26 cellular contexts compared by ENCODE assay signal in the genomic region with DNA sequence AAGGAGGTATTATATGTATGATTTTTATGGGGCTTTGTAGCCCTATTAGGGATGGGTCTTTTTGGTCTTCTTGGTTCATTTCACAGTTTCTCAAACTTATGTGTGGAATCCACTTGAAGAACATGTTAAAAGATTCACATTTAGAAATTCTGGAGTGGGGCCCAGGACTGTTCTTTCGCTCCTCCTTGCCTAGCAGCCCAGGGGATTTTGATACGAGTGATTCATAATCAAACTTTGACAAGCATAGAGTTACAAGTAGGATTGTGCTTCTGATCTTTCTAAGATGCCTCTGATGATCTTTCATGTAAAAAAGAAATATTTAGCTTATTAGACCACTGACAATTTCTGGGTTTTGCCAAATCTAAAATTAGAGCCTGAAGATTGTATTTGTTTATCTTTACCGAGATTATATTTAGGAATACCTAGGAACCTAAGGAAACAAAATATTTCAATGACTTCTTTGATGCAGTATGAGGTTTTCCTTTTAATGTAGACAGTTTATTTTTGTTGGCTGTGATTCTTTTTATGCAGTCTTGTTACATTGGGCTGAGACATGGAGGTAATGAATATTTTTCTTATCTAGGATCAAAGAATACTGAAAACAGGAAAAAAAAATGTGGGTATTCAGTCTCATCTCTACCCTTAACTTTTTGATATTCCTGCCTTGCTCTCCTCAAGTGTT.
A peak's percentile ranks its signal among the peaks of the same experiment; 100 is the strongest.
DNase-seq lines count a peak whose midpoint lies in the region; ATAC-seq lines count a peak whose summit lies in the region.
"Had no signal": no experiment of that assay in that cellular context is flagged by ENCODE, and none has a peak within 500 bp of the region (broad histone marks: within the 10 kb centered on the region; RNA-seq: fewer than 3 reads in every experiment).

No MANE protein-coding gene starts in this region.

- DNase-seq in left cardiac atrium (no peak), cardiac septum (ENCODE audit: low spot score) (no peak), dermis blood vessel endothelial cell (peak; percentile 34), myocyte (ENCODE audit: low read depth) (peak; percentile 31), stromal cell of bone marrow (ENCODE audit: low read depth) (peak; percentile 47), occipital lobe (lab: John Stamatoyannopoulos, UW) (no peak), NCI-H1048 (lab: John Stamatoyannopoulos, UW) (no peak), NCI-H2029 treated with DMSO at 0.1 percent for 48 hours (lab: John Stamatoyannopoulos, UW) (no peak)
- DNase-seq: activated CD4-positive, alpha-beta T cell treated with anti-CD3 and anti-CD28 coated beads for 4 hours; activated naive CD4-positive, alpha-beta T cell; activated T-cell treated with anti-CD3 and anti-CD28 coated beads, Interleukin-2, amount 50 U/mL, for 24 hours; caudate nucleus; COR-L47; GDM1; hippocampal formation; islet precursor cell; Kasumi-1; NCI-H1092; NCI-H1930; NCI-H69; stimulated activated CD4-positive, alpha-beta T cell treated with anti-CD3 and anti-CD28 coated beads, Interleukin-4, amount 100 ng/mL, for 4 hours; stimulated activated naive CD4-positive, alpha-beta T cell treated with Interleukin-2 at 50 U/mL for 16 hours; uterus had no signal

- intact Hi-C loops in left cardiac atrium (cut with DNase I), result loop anchor here in 1 of 2 donors (10.0 kb wide), 1 partner anchor 806 kb away; no protein-coding TSS in a partner anchor
- intact Hi-C loops in cardiac septum (cut with DNase I), result no loop called here

- peak; percentile 41 to 53 for ATAC-seq in left cardiac atrium
- ATAC-seq: A549, gastroesophageal sphincter, GM23338 had no signal

Comparison
In these comparisons a context has a peak if more than half of its experiments do, and no peak if none do; other contexts are left out.
1. DNase-seq: peak in dermis blood vessel endothelial cell (single experiment), myocyte (single experiment) and stromal cell of bone marrow (single experiment); none in left cardiac atrium (single experiment), cardiac septum (single experiment), occipital lobe (single experiment), NCI-H1048 (single experiment) and NCI-H2029 treated with DMSO at 0.1 percent for 48 hours (single experiment).